In genomic region chr17:58083491-58084316, GRCh38 we compare ENCODE assay signal across 8 cellular contexts. TPM values are rescaled to one million over a fixed set of nuclear protein-coding genes. Genes with fewer than 3 reads are reported as not detected.
DNase-seq lines count a peak whose midpoint lies in the region; ATAC-seq, FAIRE-seq and TF ChIP-seq lines count a peak whose summit lies in the region.

No MANE protein-coding gene starts in this region.

- no peak for FAIRE-seq in pancreas (lab: Jason Lieb, UNC)

- peak; percentile 32 for ATAC-seq in GM18873 (IDR thresholded peaks at IDR 0.05; ENCODE audit: low FRiP score, unreplicated experiment)
- peak; percentile 50 for ATAC-seq in HG03135 (IDR thresholded peaks at IDR 0.05; ENCODE audit: unreplicated experiment)
- peak; percentile 59 to 76 (median 71) for ATAC-seq in pancreas

- H3K36me3 Mint-ChIP-seq in glutamatergic neuron (ENCODE audit: unreplicated experiment): peaks cover 8% of the 10 kb centered on the region

- no peaks in the 10 kb centered on the region for H3K9me3 ChIP-seq in pancreas
- H3K9me3 ChIP-seq in tibial artery: no peaks in the 10 kb centered on the region

- WGBS in pancreas, 2 donors: 0 to 2% methylated on average over 57 to 92 of the region's 92 CpGs

- peak overlapping the region; percentile 88 for H3K4me3 Mint-ChIP-seq in glutamatergic neuron (ENCODE audit: unreplicated experiment)

- H3K4me3 ChIP-seq in pancreas: peak overlapping the region; percentile 95 to 98 (median 97)
- peak overlapping the region; percentile 83 to 96 for H3K4me3 ChIP-seq in tibial artery

- in situ Hi-C loops in ACHN (cut with HindIII; ENCODE audit: low pct_ligation_motif_present, low pct_unique_long_range_greater_than_20kb, low sequenced_read_pairs): no loop called here

- H3K36me3 ChIP-seq in pancreas (no peaks in the 10 kb centered on the region), tibial artery (peaks cover 11 to 20% (median 19%) of the 10 kb centered on the region in 3 donors)

- H3K4me1 ChIP-seq in pancreas (peaks cover 6 to 23% (median 16%) of the 10 kb centered on the region in 3 donors), tibial artery (peaks cover 0 to 48% (median 32%) of the 10 kb centered on the region in 4 donors)

- intact Hi-C loops in pancreas (cut with DNase I) (loop anchor here in 1 of 3 donors (10.0 kb wide), 1 partner anchor 219 kb away; no protein-coding TSS in a partner anchor), tibial artery (cut with DNase I; ENCODE audit: low total_unique reads) (loop anchor here (2.0 to 10.0 kb wide), 4 partner anchors 77 to 1024 kb away; partner anchors contain the start of genes MRPS23, MTMR4, SRSF1 and TRIM37)

- no peaks in the 10 kb centered on the region for H3K27me3 ChIP-seq in pancreas
- no peaks in the 10 kb centered on the region for H3K27me3 ChIP-seq in tibial artery

- DNase-seq in ACHN: peak; percentile 66
- peak; percentile 73 for DNase-seq in RPMI8226
- DNase-seq in activated gamma-delta T cell treated with anti-CD3 and anti-CD28 coated beads, Interleukin-2, amount 50 U/mL, for 16 hours (ENCODE audit: low read depth): peak; percentile 58
- DNase-seq in glutamatergic neuron: peak; percentile 70
- peak; percentile 53 to 88 (median 70) for DNase-seq in pancreas
- DNase-seq in tibial artery: peak; percentile 54 to 88

- H3K27ac ChIP-seq in pancreas (peak overlapping the region; percentile 83 to 90 (median 86)), tibial artery (peak overlapping the region; percentile 92 to 96)

- TF ChIP-seq CTCF in glutamatergic neuron (IDR thresholded peaks at IDR 0.05; ENCODE audit: partially characterized antibody, unreplicated experiment) (no peak), pancreas (IDR thresholded peaks at IDR 0.05) (no peak), tibial artery (IDR thresholded peaks at IDR 0.05) (no peak)

- peaks cover 8% of the 10 kb centered on the region for H3K27me3 Mint-ChIP-seq in glutamatergic neuron (ENCODE audit: unreplicated experiment)

- H3K4me1 Mint-ChIP-seq in glutamatergic neuron (ENCODE audit: low read depth, unreplicated experiment): peaks cover 52% of the 10 kb centered on the region

- peaks cover 6% of the 10 kb centered on the region for H3K9me3 Mint-ChIP-seq in glutamatergic neuron (ENCODE audit: unreplicated experiment)

- no peak overlapping the region for H3K27ac Mint-ChIP-seq in glutamatergic neuron (ENCODE audit: unreplicated experiment)

RNA-seq across cellular contexts. Expression of gene DYNLL2, which starts 0.5 kb away (rescaled TPM):
- 80.4 TPM for total RNA-seq in glutamatergic neuron (ENCODE audit: unreplicated experiment)
- total RNA-seq in pancreas: 10 to 100 TPM; 10.7 to 17.9 (median 12.5) TPM
- polyA plus RNA-seq in pancreas: 10 to 100 TPM; 13.8 to 20.5 TPM

Comparison
In these comparisons a context has a peak if more than half of its experiments do, and no peak if none do; other contexts are left out.
1. Peak in every context shown above with its lines: DNase-seq, ATAC-seq, H3K4me3 ChIP-seq and H3K27ac ChIP-seq.